Comparison of ENCODE assay signal across 21 cellular contexts in genomic region chr1:93594603-93594880, GRCh38.
DNase-seq lines count a peak whose midpoint lies in the region; ATAC-seq, FAIRE-seq and TF ChIP-seq lines count a peak whose summit lies in the region.
"Had no signal": no experiment of that assay in that cellular context is flagged by ENCODE, and none has a peak within 500 bp of the region (broad histone marks: within the 10 kb centered on the region; RNA-seq: fewer than 3 reads in every experiment).

No MANE protein-coding gene starts in this region.

- no peak overlapping the region for H3K4me3 Mint-ChIP-seq in HFFc6
- H3K4me3 Mint-ChIP-seq in astrocyte (ENCODE audit: unreplicated experiment): no peak overlapping the region
- H3K4me3 Mint-ChIP-seq: CD8-positive, alpha-beta T cell; nephron progenitor cell had no signal

- no peaks in the 10 kb centered on the region for H3K27me3 ChIP-seq in astrocyte (ENCODE audit: insufficient read depth, low read length)
- H3K27me3 ChIP-seq in foreskin keratinocyte: no peaks in the 10 kb centered on the region
- H3K27me3 ChIP-seq in skeletal muscle tissue (ENCODE audit: control insufficient read depth in 3 of 3, insufficient read depth in 3 of 3, low read length in 3 of 3): no peaks in the 10 kb centered on the region
- H3K27me3 ChIP-seq: SJCRH30 had no signal

- H3K4me1 Mint-ChIP-seq in HFFc6 (ENCODE audit: low read depth): peaks cover 87% of the 10 kb centered on the region
- peaks cover 43% of the 10 kb centered on the region for H3K4me1 Mint-ChIP-seq in astrocyte (ENCODE audit: low read depth, unreplicated experiment)

- no peak overlapping the region for H2AFZ ChIP-seq in astrocyte (ENCODE audit: low read depth, low read length)

- DNase-seq in HFFc6 (no peak), astrocyte (ENCODE audit: low read depth) (no peak), foreskin keratinocyte (no peak), H4 (ENCODE audit: low spot score) (no peak)
- DNase-seq in stimulated activated CD4-positive, alpha-beta T cell treated with anti-CD3 and anti-CD28 coated beads, Interleukin-4, amount 100 ng/mL, for 1 hour: no peak
- DNase-seq in activated CD4-positive, alpha-beta T cell treated with anti-CD3 and anti-CD28 coated beads, Interleukin-2, amount 50 U/mL, for 4 hours: no peak
- DNase-seq: activated CD4-positive, alpha-beta T cell treated with anti-CD3 and anti-CD28 coated beads, Interleukin-2, amount 50 U/mL, for 48 hours; amygdala; CD8-positive, alpha-beta T cell; cerebellar nuclear complex; effector CD4-positive, alpha-beta T cell; hypothalamus; kidney glomerular epithelial cell; midbrain; NCI-H524; nephron progenitor cell; SJCRH30; stimulated activated CD4-positive, alpha-beta T cell treated with anti-CD3 and anti-CD28 coated beads, Interleukin-12 subunit alpha, Interleukin-12 subunit beta, amount 100 ng/mL, for 4 hours had no signal

- H3K36me3 Mint-ChIP-seq in HFFc6 (ENCODE audit: low read depth) (peaks cover 24% of the 10 kb centered on the region), astrocyte (ENCODE audit: low read depth, unreplicated experiment) (peaks cover 15% of the 10 kb centered on the region)
- H3K36me3 Mint-ChIP-seq: CD8-positive, alpha-beta T cell had no signal

- H3K79me2 ChIP-seq in astrocyte (ENCODE audit: insufficient read depth, low read length): peaks cover 97% of the 10 kb centered on the region

- H3K27ac Mint-ChIP-seq in HFFc6 (peak overlapping the region; percentile 94), astrocyte (ENCODE audit: unreplicated experiment) (no peak overlapping the region)
- H3K27ac Mint-ChIP-seq: nephron progenitor cell had no signal

- H3K9ac ChIP-seq in astrocyte (ENCODE audit: low read length): peak overlapping the region; percentile 3
- H3K9ac ChIP-seq in skeletal muscle tissue (ENCODE audit: low read depth in 1 of 3, low read length in 3 of 3): no peak overlapping the region

- H3K9me3 Mint-ChIP-seq in HFFc6: no peaks in the 10 kb centered on the region
- no peaks in the 10 kb centered on the region for H3K9me3 Mint-ChIP-seq in astrocyte (ENCODE audit: unreplicated experiment)
- H3K9me3 Mint-ChIP-seq: CD8-positive, alpha-beta T cell; nephron progenitor cell had no signal

- no peak for FAIRE-seq in astrocyte (lab: Jason Lieb, UNC)

- H3K4me1 ChIP-seq in astrocyte (ENCODE audit: insufficient read depth, low read length) (peaks cover 34% of the 10 kb centered on the region), foreskin keratinocyte (peaks cover 65% of the 10 kb centered on the region), skeletal muscle tissue (ENCODE audit: control insufficient read depth in 3 of 3, insufficient read depth in 3 of 3, low read length in 3 of 3) (peaks cover 72 to 81% (median 79%) of the 10 kb centered on the region in 3 donors)

- H3K27me3 Mint-ChIP-seq in HFFc6 (ENCODE audit: insufficient read depth): peaks cover 4% of the 10 kb centered on the region; the same call in 1 of the 2 replicates
- H3K27me3 Mint-ChIP-seq in astrocyte (ENCODE audit: low read depth, unreplicated experiment): no peaks in the 10 kb centered on the region

- peaks cover 96% of the 10 kb centered on the region for H4K20me1 ChIP-seq in astrocyte (ENCODE audit: insufficient read depth, low read length)

- no peak overlapping the region for H3K27ac ChIP-seq in astrocyte (ENCODE audit: low read depth, low read length)
- H3K27ac ChIP-seq in foreskin keratinocyte: peak overlapping the region; percentile 53
- H3K27ac ChIP-seq in skeletal muscle tissue (ENCODE audit: low read depth, low read length): peak overlapping the region; percentile 76
- H3K27ac ChIP-seq: SJCRH30 had no signal

- TF ChIP-seq CTCF in HFFc6 (IDR thresholded peaks at IDR 0.05) (no peak), astrocyte (IDR thresholded peaks at IDR 0.05; ENCODE audit: insufficient read depth, low read depth, low read length) (no peak), foreskin keratinocyte (conservative IDR thresholded peaks at IDR 0.05) (no peak)

- H3K9me3 ChIP-seq in astrocyte (ENCODE audit: insufficient read depth, low read depth, low read length) (no peaks in the 10 kb centered on the region), skeletal muscle tissue (ENCODE audit: control insufficient read depth in 3 of 3, low read length in 3 of 3) (no peaks in the 10 kb centered on the region)
- H3K9me3 ChIP-seq: SJCRH30, thoracic aorta had no signal

- no peak overlapping the region for H3K4me3 ChIP-seq in astrocyte (ENCODE audit: insufficient read depth, low read depth, low read length)
- no peak overlapping the region for H3K4me3 ChIP-seq in skeletal muscle tissue (ENCODE audit: low read length in 3 of 3)
- H3K4me3 ChIP-seq: SJCRH30, thoracic aorta had no signal

- no peak overlapping the region for H3K4me2 ChIP-seq in astrocyte (ENCODE audit: low read length)

- H3K36me3 ChIP-seq in astrocyte (ENCODE audit: insufficient read depth, low read length): peaks cover 15% of the 10 kb centered on the region
- H3K36me3 ChIP-seq in skeletal muscle tissue (ENCODE audit: control insufficient read depth in 3 of 3, insufficient read depth in 3 of 3, low read length in 3 of 3): peaks cover 7 to 19% (median 14%) of the 10 kb centered on the region in 3 donors
- H3K36me3 ChIP-seq: thoracic aorta had no signal

- ATAC-seq in foreskin keratinocyte (no peak), HG02763 (IDR thresholded peaks at IDR 0.05; ENCODE audit: unreplicated experiment) (no peak)
- ATAC-seq: CD8-positive, alpha-beta T cell had no signal
